ENCODE assay signal across 1 cellular context in genomic region chr1:221356693-221357092, GRCh38.
TF ChIP-seq lines count a peak whose summit lies in the region.

No MANE protein-coding gene starts in this region.

TF ChIP-seq in GM23338, 12 proteins besides CTCF, POLR2A, EP300 and RAD21 (continued from another document):
- TF ChIP-seq STAT1 (IDR thresholded peaks at IDR 0.05; ENCODE audit: unreplicated experiment) (no peak), ZNF114 (CRISPR knock-in tag; IDR thresholded peaks at IDR 0.05) (no peak), EZH2phosphoT487 (IDR thresholded peaks at IDR 0.05; ENCODE audit: unreplicated experiment) (no peak), EZH2 (IDR thresholded peaks at IDR 0.05; ENCODE audit: low read depth, unreplicated experiment) (no peak)
- TF ChIP-seq, protein P1, sequence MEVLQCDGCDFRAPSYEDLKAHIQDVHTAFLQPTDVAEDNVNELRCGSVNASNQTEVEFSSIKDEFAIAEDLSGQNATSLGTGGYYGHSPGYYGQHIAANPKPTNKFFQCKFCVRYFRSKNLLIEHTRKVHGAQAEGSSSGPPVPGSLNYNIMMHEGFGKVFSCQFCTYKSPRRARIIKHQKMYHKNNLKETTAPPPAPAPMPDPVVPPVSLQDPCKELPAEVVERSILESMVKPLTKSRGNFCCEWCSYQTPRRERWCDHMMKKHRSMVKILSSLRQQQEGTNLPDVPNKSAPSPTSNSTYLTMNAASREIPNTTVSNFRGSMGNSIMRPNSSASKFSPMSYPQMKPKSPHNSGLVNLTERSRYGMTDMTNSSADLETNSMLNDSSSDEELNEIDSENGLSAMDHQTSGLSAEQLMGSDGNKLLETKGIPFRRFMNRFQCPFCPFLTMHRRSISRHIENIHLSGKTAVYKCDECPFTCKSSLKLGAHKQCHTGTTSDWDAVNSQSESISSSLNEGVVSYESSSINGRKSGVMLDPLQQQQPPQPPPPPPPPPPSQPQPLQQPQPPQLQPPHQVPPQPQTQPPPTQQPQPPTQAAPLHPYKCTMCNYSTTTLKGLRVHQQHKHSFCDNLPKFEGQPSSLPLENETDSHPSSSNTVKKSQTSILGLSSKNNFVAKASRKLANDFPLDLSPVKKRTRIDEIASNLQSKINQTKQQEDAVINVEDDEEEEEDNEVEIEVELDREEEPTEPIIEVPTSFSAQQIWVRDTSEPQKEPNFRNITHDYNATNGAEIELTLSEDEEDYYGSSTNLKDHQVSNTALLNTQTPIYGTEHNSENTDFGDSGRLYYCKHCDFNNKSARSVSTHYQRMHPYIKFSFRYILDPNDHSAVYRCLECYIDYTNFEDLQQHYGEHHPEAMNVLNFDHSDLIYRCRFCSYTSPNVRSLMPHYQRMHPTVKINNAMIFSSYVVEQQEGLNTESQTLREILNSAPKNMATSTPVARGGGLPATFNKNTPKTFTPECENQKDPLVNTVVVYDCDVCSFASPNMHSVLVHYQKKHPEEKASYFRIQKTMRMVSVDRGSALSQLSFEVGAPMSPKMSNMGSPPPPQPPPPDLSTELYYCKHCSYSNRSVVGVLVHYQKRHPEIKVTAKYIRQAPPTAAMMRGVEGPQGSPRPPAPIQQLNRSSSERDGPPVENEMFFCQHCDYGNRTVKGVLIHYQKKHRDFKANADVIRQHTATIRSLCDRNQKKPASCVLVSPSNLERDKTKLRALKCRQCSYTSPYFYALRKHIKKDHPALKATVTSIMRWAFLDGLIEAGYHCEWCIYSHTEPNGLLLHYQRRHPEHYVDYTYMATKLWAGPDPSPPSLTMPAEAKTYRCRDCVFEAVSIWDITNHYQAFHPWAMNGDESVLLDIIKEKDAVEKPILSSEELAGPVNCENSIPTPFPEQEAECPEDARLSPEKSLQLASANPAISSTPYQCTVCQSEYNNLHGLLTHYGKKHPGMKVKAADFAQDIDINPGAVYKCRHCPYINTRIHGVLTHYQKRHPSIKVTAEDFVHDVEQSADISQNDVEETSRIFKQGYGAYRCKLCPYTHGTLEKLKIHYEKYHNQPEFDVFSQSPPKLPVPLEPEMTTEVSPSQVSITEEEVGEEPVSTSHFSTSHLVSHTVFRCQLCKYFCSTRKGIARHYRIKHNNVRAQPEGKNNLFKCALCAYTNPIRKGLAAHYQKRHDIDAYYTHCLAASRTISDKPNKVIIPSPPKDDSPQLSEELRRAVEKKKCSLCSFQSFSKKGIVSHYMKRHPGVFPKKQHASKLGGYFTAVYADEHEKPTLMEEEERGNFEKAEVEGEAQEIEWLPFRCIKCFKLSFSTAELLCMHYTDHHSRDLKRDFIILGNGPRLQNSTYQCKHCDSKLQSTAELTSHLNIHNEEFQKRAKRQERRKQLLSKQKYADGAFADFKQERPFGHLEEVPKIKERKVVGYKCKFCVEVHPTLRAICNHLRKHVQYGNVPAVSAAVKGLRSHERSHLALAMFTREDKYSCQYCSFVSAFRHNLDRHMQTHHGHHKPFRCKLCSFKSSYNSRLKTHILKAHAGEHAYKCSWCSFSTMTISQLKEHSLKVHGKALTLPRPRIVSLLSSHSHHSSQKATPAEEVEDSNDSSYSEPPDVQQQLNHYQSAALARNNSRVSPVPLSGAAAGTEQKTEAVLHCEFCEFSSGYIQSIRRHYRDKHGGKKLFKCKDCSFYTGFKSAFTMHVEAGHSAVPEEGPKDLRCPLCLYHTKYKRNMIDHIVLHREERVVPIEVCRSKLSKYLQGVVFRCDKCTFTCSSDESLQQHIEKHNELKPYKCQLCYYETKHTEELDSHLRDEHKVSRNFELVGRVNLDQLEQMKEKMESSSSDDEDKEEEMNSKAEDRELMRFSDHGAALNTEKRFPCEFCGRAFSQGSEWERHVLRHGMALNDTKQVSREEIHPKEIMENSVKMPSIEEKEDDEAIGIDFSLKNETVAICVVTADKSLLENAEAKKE (CRISPR knock-in tag; IDR thresholded peaks at IDR 0.05), result no peak
TF ChIP-seq in GM23338: peak in this region for 0.
